In the genomic region with DNA sequence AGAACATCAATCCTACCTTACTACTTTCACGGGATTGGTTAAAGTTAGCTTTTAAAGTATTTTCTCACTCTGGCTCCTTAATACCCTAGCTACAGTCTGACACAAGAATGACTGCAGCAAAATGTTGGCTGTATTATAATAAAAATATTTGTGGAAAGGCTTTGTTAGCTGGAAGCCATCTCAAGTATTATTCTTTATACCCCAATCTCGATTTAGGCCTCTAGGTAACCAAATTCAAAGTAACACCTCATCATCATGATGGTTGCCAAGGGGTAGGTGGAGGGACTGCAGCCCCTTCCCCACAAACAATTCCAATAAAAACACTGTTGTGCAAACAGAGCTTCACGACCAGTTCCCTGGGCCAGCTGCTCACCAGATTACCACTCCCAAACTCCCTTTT, we compare ENCODE assay signal across 8 cellular contexts. TPM values are rescaled to one million over a fixed set of nuclear protein-coding genes. Genes with fewer than 3 reads are reported as not detected.
DNase-seq lines count a peak whose midpoint lies in the region; ATAC-seq and TF ChIP-seq lines count a peak whose summit lies in the region.

No MANE protein-coding gene starts in this region.

- H3K27me3 ChIP-seq in GM23248 (replicated peaks; ENCODE audit: insufficient read depth), result no peaks in the 10 kb centered on the region
- H3K27me3 ChIP-seq in skeletal muscle tissue (ENCODE audit: control insufficient read depth in 3 of 3, insufficient read depth in 3 of 3, low read length in 3 of 3), result no peaks in the 10 kb centered on the region

- peaks cover 23% of the 10 kb centered on the region; the same call in 1 of the 2 replicates for H3F3A ChIP-seq in GM23248 (ENCODE audit: insufficient read depth)

- in situ Hi-C loops in GM23248 (cut with MboI), result no loop called here
- in situ Hi-C loops in GM13977 (cut with MboI; ENCODE audit: low pct_unique_long_range_greater_than_20kb, low sequenced_read_pairs, unreplicated experiment), result no loop called here

- peak overlapping the region; percentile 97 for H3K4me3 Mint-ChIP-seq in T-helper 17 cell

- H3K4me1 Mint-ChIP-seq in T-helper 17 cell, result peaks cover 10% of the 10 kb centered on the region

- TF ChIP-seq CTCF in foreskin fibroblast (IDR thresholded peaks at IDR 0.05; ENCODE audit: low read depth, low read length), result no peak
- TF ChIP-seq CTCF in GM13977 (IDR thresholded peaks at IDR 0.05; ENCODE audit: extremely low read depth, insufficient read depth, missing control alignments), result no peak

- 28 to 30% methylated on average over 3 of the region's 3 CpGs for WGBS in GM23248 (ENCODE audit: low coverage in 1 of 2, low lambda C conversion rate in 2 of 2, missing lambda C conversion rate in 2 of 2), 2 experiments

- H3K4me1 ChIP-seq in GM23248 (ENCODE audit: insufficient read depth) (peaks cover 8% of the 10 kb centered on the region), skeletal muscle tissue (ENCODE audit: control insufficient read depth in 3 of 3, insufficient read depth in 3 of 3, low read length in 3 of 3) (peaks cover 10 to 21% (median 17%) of the 10 kb centered on the region in 3 donors)

- H3K36me3 ChIP-seq in GM23248 (ENCODE audit: low read depth) (no peaks in the 10 kb centered on the region), skeletal muscle tissue (ENCODE audit: control insufficient read depth in 3 of 3, insufficient read depth in 3 of 3, low read length in 3 of 3) (no peaks in the 10 kb centered on the region)

- H3K27ac ChIP-seq in GM23248 (peak overlapping the region; percentile 71), skeletal muscle tissue (ENCODE audit: low read depth, low read length) (peak overlapping the region; percentile 80)

- H3K9me2 ChIP-seq in GM23248 (ENCODE audit: insufficient read depth), result no peaks in the 10 kb centered on the region

- peak overlapping the region; percentile 96 for H2AFZ ChIP-seq in GM23248

- H3K4me2 ChIP-seq in GM23248 (ENCODE audit: unreplicated experiment), result peak overlapping the region; percentile 81

- peak overlapping the region; percentile 83 for H3K4me3 ChIP-seq in GM23248
- peak overlapping the region; percentile 67 to 79 for H3K4me3 ChIP-seq in foreskin fibroblast (ENCODE audit: low read depth in 1 of 2, low read length in 2 of 2)
- peak overlapping the region; percentile 73 to 89 (median 74) for H3K4me3 ChIP-seq in skeletal muscle tissue (ENCODE audit: low read length in 3 of 3)

- no peaks in the 10 kb centered on the region for H3K27me3 Mint-ChIP-seq in T-helper 17 cell

- no peaks in the 10 kb centered on the region for H3K9me3 ChIP-seq in GM23248 (ENCODE audit: low read depth)
- H3K9me3 ChIP-seq in T-helper 17 cell (ENCODE audit: control insufficient read depth, low read length, poor library complexity, severe bottlenecking), result no peaks in the 10 kb centered on the region
- no peaks in the 10 kb centered on the region for H3K9me3 ChIP-seq in skeletal muscle tissue (ENCODE audit: control insufficient read depth in 3 of 3, low read length in 3 of 3)

- peak overlapping the region; percentile 92 for H3K9ac ChIP-seq in GM23248
- peak overlapping the region; percentile 86 to 90 (median 87) for H3K9ac ChIP-seq in skeletal muscle tissue (ENCODE audit: low read depth in 1 of 3, low read length in 3 of 3)

- peak overlapping the region; percentile 88 for H3K27ac Mint-ChIP-seq in T-helper 17 cell

- peaks cover 3% of the 10 kb centered on the region for H3K36me3 Mint-ChIP-seq in T-helper 17 cell (ENCODE audit: low read depth)

- no peak for ATAC-seq in T-helper 17 cell
- ATAC-seq in HG02973 (IDR thresholded peaks at IDR 0.05; ENCODE audit: unreplicated experiment), result no peak

- DNase-seq in GM23248 (peak; percentile 11), T-helper 17 cell (no peak), foreskin fibroblast (no peak), GM13977 (ENCODE audit: low spot score) (no peak), NCI-H1930 (lab: John Stamatoyannopoulos, UW) (no peak), NCI-H2029 (lab: John Stamatoyannopoulos, UW) (no peak)

- no peaks in the 10 kb centered on the region for H4K20me1 ChIP-seq in GM23248 (ENCODE audit: insufficient read depth)

- H3K79me2 ChIP-seq in GM23248 (ENCODE audit: insufficient read depth), result peaks cover 40% of the 10 kb centered on the region

RNA-seq across cellular contexts. Expression of gene GMPS, which starts 0.8 kb away (rescaled TPM):
- 49.0 and 71.7 TPM in 2 replicates for total RNA-seq in GM23248 (2014; rRNA removed; shearing (Covaris generic))
- 58.2 and 65.1 TPM in 2 replicates for polyA plus RNA-seq in GM23248 (2016; fragmentation: Nextera tagmentation; extraction: Ambion mirVana)
- total RNA-seq in T-helper 17 cell, result 10 to 100 TPM; 37.8 to 48.2 TPM
- total RNA-seq in skeletal muscle tissue, result 16.2 TPM

RNA-seq across cellular contexts. Expression of gene SLC33A1, which starts 15.4 kb away (rescaled TPM):
- total RNA-seq in GM23248 (2014; rRNA removed; shearing (Covaris generic)), result 43.8 and 49.3 TPM in 2 replicates
- polyA plus RNA-seq in GM23248 (2016; fragmentation: Nextera tagmentation; extraction: Ambion mirVana), result 23.3 and 24.9 TPM in 2 replicates
- total RNA-seq in T-helper 17 cell, result 10 to 100 TPM; 17.3 to 23.7 TPM
- 19.8 TPM for total RNA-seq in skeletal muscle tissue
